Comparison of ENCODE assay signal across 29 cellular contexts in genomic region chr2:49113046-49113445, GRCh38. TPM values are rescaled to one million over a fixed set of nuclear protein-coding genes. Genes with fewer than 3 reads are reported as not detected.
"Had no signal": no experiment of that assay in that cellular context is flagged by ENCODE, and none has a peak within 500 bp of the region (broad histone marks: within the 10 kb centered on the region; RNA-seq: fewer than 3 reads in every experiment).

No MANE protein-coding gene starts in this region.

- DNase-seq: activated B cell treated with CpG ODN at 0.5 μM for 24 hours; activated CD4-positive, alpha-beta T cell treated with anti-CD3 and anti-CD28 coated beads for 1 hour; activated CD4-positive, alpha-beta T cell treated with anti-CD3 and anti-CD28 coated beads, Interleukin-2, amount 10 ng/mL, durations not matched to agents 24 days and 14 days; activated CD4-positive, alpha-beta T cell treated with anti-CD3 and anti-CD28 coated beads, Interleukin-2, amount 50 U/mL, for 48 hours; activated CD8-positive, alpha-beta memory T cell treated with anti-CD3 and anti-CD28 coated beads, Interleukin-2, amount 10 ng/mL, durations not matched to agents 7 days and 5 days; activated effector memory CD4-positive, alpha-beta T cell treated with Interleukin-2 at 50 U/mL for 16 hours; activated naive CD4-positive, alpha-beta T cell; activated T-cell treated with anti-CD3 and anti-CD28 coated beads, Interleukin-2, amount 50 U/mL, for 24 hours; aorta; cortex of kidney; MG63; MV-4-11; NCI-H1092 treated with DMSO at 0.1 percent for 48 hours; NCI-H1436; NCI-H1694 treated with DMSO at 0.1 percent for 48 hours; NCI-H2081; NCI-H2227 treated with DMSO at 0.1 percent for 48 hours; NCI-H510A; NCI-H748 treated with DMSO at 0.1 percent for 48 hours; OCI-M1; Right ventricle myocardium superior; RPMI8226; SJCRH30; T-helper 17 cell; T-helper 9 cell had no signal

- H3K36me3 Mint-ChIP-seq: activated CD8-positive, alpha-beta memory T cell treated with anti-CD3 and anti-CD28 coated beads, Interleukin-2, amount 10 ng/mL, durations not matched to agents 7 days and 5 days; activated naive CD4-positive, alpha-beta T cell treated with anti-CD3 and anti-CD28 coated beads, Interleukin-2, amount 50 U/mL, for 24 hours had no signal

- H3K4me3 Mint-ChIP-seq: activated B cell treated with CpG ODN at 0.5 μM for 24 hours; activated CD4-positive, alpha-beta T cell treated with anti-CD3 and anti-CD28 coated beads, Interleukin-2, amount 10 ng/mL, durations not matched to agents 24 days and 14 days; activated CD8-positive, alpha-beta memory T cell treated with anti-CD3 and anti-CD28 coated beads, Interleukin-2, amount 10 ng/mL, durations not matched to agents 7 days and 5 days; activated naive CD4-positive, alpha-beta T cell treated with anti-CD3 and anti-CD28 coated beads, Interleukin-2, amount 50 U/mL, for 24 hours; activated T-cell treated with anti-CD3 and anti-CD28 coated beads, Interleukin-2, amount 50 U/mL, for 24 hours; activated T-helper 1 cell treated with anti-CD3 and anti-CD28 coated beads, Interleukin-12 subunit alpha, Interleukin-12 subunit beta, Interleukin-2, Interleukin-4 antibody, amounts not matched to agents 30 ng/mL and 10 ng/mL and 1 ng/mL, durations not matched to agents 14 hours and 24 hours and 36 hours; T-helper 17 cell had no signal

- H3K36me3 ChIP-seq: breast epithelium, MG63, SJCRH30 had no signal

- H3K4me3 ChIP-seq: breast epithelium, MG63, SJCRH30 had no signal

- H3K9ac ChIP-seq: KMS-11 had no signal

- H3K27ac ChIP-seq: breast epithelium, KMS-11, SJCRH30 had no signal

- H3K27me3 Mint-ChIP-seq: activated B cell treated with CpG ODN at 0.5 μM for 24 hours; activated CD4-positive, alpha-beta T cell treated with anti-CD3 and anti-CD28 coated beads, Interleukin-2, amount 10 ng/mL, durations not matched to agents 24 days and 14 days; activated CD8-positive, alpha-beta memory T cell treated with anti-CD3 and anti-CD28 coated beads, Interleukin-2, amount 10 ng/mL, durations not matched to agents 7 days and 5 days; activated naive CD4-positive, alpha-beta T cell treated with anti-CD3 and anti-CD28 coated beads, Interleukin-2, amount 50 U/mL, for 24 hours; activated T-cell treated with anti-CD3 and anti-CD28 coated beads, Interleukin-2, amount 50 U/mL, for 24 hours; T-helper 17 cell had no signal

- H3K9me3 ChIP-seq: breast epithelium, MG63, SJCRH30 had no signal

- H3K9me3 Mint-ChIP-seq: activated B cell treated with CpG ODN at 0.5 μM for 24 hours; activated CD4-positive, alpha-beta T cell treated with anti-CD3 and anti-CD28 coated beads, Interleukin-2, amount 10 ng/mL, durations not matched to agents 24 days and 14 days; activated naive CD4-positive, alpha-beta T cell treated with anti-CD3 and anti-CD28 coated beads, Interleukin-2, amount 50 U/mL, for 24 hours; activated T-helper 1 cell treated with anti-CD3 and anti-CD28 coated beads, Interleukin-12 subunit alpha, Interleukin-12 subunit beta, Interleukin-2, Interleukin-4 antibody, amounts not matched to agents 30 ng/mL and 10 ng/mL and 1 ng/mL, durations not matched to agents 14 hours and 24 hours and 36 hours had no signal

- H3K4me1 ChIP-seq: breast epithelium, SJCRH30 had no signal

- H3K4me2 ChIP-seq: KMS-11 had no signal

- H3K27ac Mint-ChIP-seq: activated B cell treated with CpG ODN at 0.5 μM for 24 hours; activated CD4-positive, alpha-beta T cell treated with anti-CD3 and anti-CD28 coated beads, Interleukin-2, amount 10 ng/mL, durations not matched to agents 24 days and 14 days; activated CD8-positive, alpha-beta memory T cell treated with anti-CD3 and anti-CD28 coated beads, Interleukin-2, amount 10 ng/mL, durations not matched to agents 7 days and 5 days; activated naive CD4-positive, alpha-beta T cell treated with anti-CD3 and anti-CD28 coated beads, Interleukin-2, amount 50 U/mL, for 24 hours; activated T-cell treated with anti-CD3 and anti-CD28 coated beads, Interleukin-2, amount 50 U/mL, for 24 hours; activated T-helper 1 cell treated with anti-CD3 and anti-CD28 coated beads, Interleukin-12 subunit alpha, Interleukin-12 subunit beta, Interleukin-2, Interleukin-4 antibody, amounts not matched to agents 30 ng/mL and 10 ng/mL and 1 ng/mL, durations not matched to agents 14 hours and 24 hours and 36 hours; T-helper 17 cell had no signal

- H3K4me1 Mint-ChIP-seq: activated B cell treated with CpG ODN at 0.5 μM for 24 hours; activated CD4-positive, alpha-beta T cell treated with anti-CD3 and anti-CD28 coated beads, Interleukin-2, amount 10 ng/mL, durations not matched to agents 24 days and 14 days; activated CD8-positive, alpha-beta memory T cell treated with anti-CD3 and anti-CD28 coated beads, Interleukin-2, amount 10 ng/mL, durations not matched to agents 7 days and 5 days; activated naive CD4-positive, alpha-beta T cell treated with anti-CD3 and anti-CD28 coated beads, Interleukin-2, amount 50 U/mL, for 24 hours; T-helper 17 cell had no signal

- H3K27me3 ChIP-seq: breast epithelium, MG63 had no signal

RNA-seq across cellular contexts. Expression of gene FSHR, which starts 41.3 kb away (rescaled TPM):
- total RNA-seq: activated B cell treated with CpG ODN at 0.5 μM for 24 hours; activated CD4-positive, alpha-beta T cell treated with anti-CD3 and anti-CD28 coated beads, Interleukin-2, amount 10 ng/mL, durations not matched to agents 24 days and 14 days; activated CD8-positive, alpha-beta memory T cell treated with anti-CD3 and anti-CD28 coated beads, Interleukin-2, amount 10 ng/mL, durations not matched to agents 7 days and 5 days; activated T-helper 1 cell treated with anti-CD3 and anti-CD28 coated beads, Interleukin-12 subunit alpha, Interleukin-12 subunit beta, Interleukin-2, Interleukin-4 antibody, amounts not matched to agents 30 ng/mL and 10 ng/mL and 1 ng/mL, durations not matched to agents 14 hours and 24 hours and 36 hours; aorta; breast epithelium; SJCRH30; T-helper 17 cell had no signal
